In genomic region chr11:3581389-3581725, GRCh38 we compare ENCODE assay signal across 7 cellular contexts.
DNase-seq lines count a peak whose midpoint lies in the region; ATAC-seq, FAIRE-seq and TF ChIP-seq lines count a peak whose summit lies in the region.
"Not testable (repeated sequence)": the region's sequence is repeated elsewhere in the genome, so short reads cannot be mapped to it uniquely, and the experiment has no call there.

No MANE protein-coding gene starts in this region.

- RAD21 ChIA-PET in HCT116 (lab: Charles Lee; ENCODE audit: low non-redundant PET in 1 of 2, low total read pairs in 2 of 2, uncharacterized antibody in 2 of 2, unreplicated experiment in 2 of 2): not testable (repeated sequence)

- H3K4me1 Mint-ChIP-seq in CD14-positive monocyte: not testable (repeated sequence)
- peaks cover 10% of the 10 kb centered on the region for H3K4me1 Mint-ChIP-seq in activated CD8-positive, alpha-beta T cell treated with anti-CD3 and anti-CD28 coated beads, Interleukin-2, amount 10 ng/mL, durations not matched to agents 7 days and 5 days (ENCODE audit: low read depth)

- DNase-seq in CD14-positive monocyte (ENCODE audit: low spot score); HCT116 (ENCODE audit: low read depth, low spot score); RWPE2 (ENCODE audit: low spot score); activated CD8-positive, alpha-beta T cell treated with anti-CD3 and anti-CD28 coated beads, Interleukin-2, amount 10 ng/mL, durations not matched to agents 7 days and 5 days: not testable (repeated sequence)
- DNase-seq in K562 (ENCODE audit: extremely low read depth in 1 of 4, low spot score in 3 of 4) (peak in 3 of 4 experiments; percentile 40 to 66 (median 61)), iPS-NIHi7 (ENCODE audit: extremely low spot score) (peak; percentile 58)

- CTCF ChIA-PET in HCT116 (lab: Charles Lee): interaction anchor here (0.7 kb wide), 1 partner anchor 491 kb away, joined by 3 read pairs; no protein-coding TSS in a partner anchor
- CTCF ChIA-PET in activated CD8-positive, alpha-beta T cell treated with anti-CD3 and anti-CD28 coated beads, Interleukin-2, amount 10 ng/mL, durations not matched to agents 7 days and 5 days (lab: Charles Lee): interaction anchor here (1.4 kb wide), 1 partner anchor 92 kb away, joined by 5 read pairs; no protein-coding TSS in a partner anchor
- CTCF ChIA-PET in K562 (lab: Yijun Ruan, JAX; ENCODE audit: low intra/inter-chr PET ratio): not testable (repeated sequence)

- H3K9ac ChIP-seq in HCT116 (ENCODE audit: low read length); K562 (ENCODE audit: insufficient read depth in 1 of 2, low read depth in 2 of 2, low read length in 2 of 2); neural cell (ENCODE audit: low read length): not testable (repeated sequence)

- TF ChIP-seq RAD21 in HCT116 (IDR thresholded peaks at IDR 0.05; ENCODE audit: low read depth); K562 (CRISPR knock-in tag; conservative IDR thresholded peaks at IDR 0.05 in 1 of 2, IDR thresholded peaks at IDR 0.05 in 1 of 2): not testable (repeated sequence)
- TF ChIP-seq RAD21 in neural cell (conservative IDR thresholded peaks at IDR 0.05): peak; percentile 7

- not testable (repeated sequence) for H3K9me1 ChIP-seq in K562 (ENCODE audit: control insufficient read depth, insufficient read depth, low read length)

- in situ Hi-C loops in K562 (cut with MboI): not testable (repeated sequence)

- H3K9me3 Mint-ChIP-seq in CD14-positive monocyte; activated CD8-positive, alpha-beta T cell treated with anti-CD3 and anti-CD28 coated beads, Interleukin-2, amount 10 ng/mL, durations not matched to agents 7 days and 5 days (ENCODE audit: insufficient read depth): not testable (repeated sequence)

- H3K9me2 ChIP-seq in HCT116 (ENCODE audit: insufficient read depth); neural cell (ENCODE audit: insufficient read depth, low read length): not testable (repeated sequence)

- H3K4me3 Mint-ChIP-seq in CD14-positive monocyte: peak overlapping the region; percentile 61 to 74
- peak overlapping the region; percentile 28 for H3K4me3 Mint-ChIP-seq in activated CD8-positive, alpha-beta T cell treated with anti-CD3 and anti-CD28 coated beads, Interleukin-2, amount 10 ng/mL, durations not matched to agents 7 days and 5 days

- not testable (repeated sequence) for H3K36me3 Mint-ChIP-seq in CD14-positive monocyte; activated CD8-positive, alpha-beta T cell treated with anti-CD3 and anti-CD28 coated beads, Interleukin-2, amount 10 ng/mL, durations not matched to agents 7 days and 5 days (ENCODE audit: low read depth)

- not testable (repeated sequence) for H3K27me3 ChIP-seq in HCT116 (ENCODE audit: insufficient read depth, low read length); RWPE2 (ENCODE audit: insufficient read depth, poor library complexity, severe bottlenecking); K562 (ENCODE audit: control insufficient read depth in 2 of 2, insufficient read depth in 2 of 2, low read length in 2 of 2)
- peaks cover 10% of the 10 kb centered on the region for H3K27me3 ChIP-seq in neural cell (ENCODE audit: insufficient read depth, low read depth, low read length)

- not testable (repeated sequence) for BruUV-seq in HCT116 (replicated peaks; lab: Mats Ljungman, UMichigan); K562 (replicated peaks; lab: Mats Ljungman, UMichigan)

- H3K27me3 Mint-ChIP-seq in CD14-positive monocyte (ENCODE audit: low read depth in 3 of 3): peaks cover 33 to 60% (median 39%) of the 10 kb centered on the region in 3 donors
- H3K27me3 Mint-ChIP-seq in activated CD8-positive, alpha-beta T cell treated with anti-CD3 and anti-CD28 coated beads, Interleukin-2, amount 10 ng/mL, durations not matched to agents 7 days and 5 days (ENCODE audit: low read depth): peaks cover 29% of the 10 kb centered on the region

- ATAC-seq in HCT116; RWPE2 (ENCODE audit: low read depth); activated CD8-positive, alpha-beta T cell treated with anti-CD3 and anti-CD28 coated beads, Interleukin-2, amount 10 ng/mL, durations not matched to agents 7 days and 5 days; K562: not testable (repeated sequence)

- H3K79me2 ChIP-seq in HCT116 (ENCODE audit: insufficient read depth, low read length); K562 (ENCODE audit: control insufficient read depth, insufficient read depth, low read length); neural cell (replicated peaks; ENCODE audit: insufficient read depth, low read length): not testable (repeated sequence)

- intact Hi-C loops in CD14-positive monocyte (cut with micrococcal nuclease); K562 (cut with micrococcal nuclease): not testable (repeated sequence)
- intact Hi-C loops in HCT116 (cut with micrococcal nuclease): loop anchor here (2.0 kb wide), 1 partner anchor 27 kb away; no protein-coding TSS in a partner anchor

- not testable (repeated sequence) for H3K4me1 ChIP-seq in HCT116 (ENCODE audit: control insufficient read depth in 1 of 2, insufficient read depth in 2 of 2, low read length in 2 of 2); RWPE2 (ENCODE audit: insufficient read depth, poor library complexity, severe bottlenecking)
- peaks cover 6 to 17% of the 10 kb centered on the region in 2 experiments; a peak in 4 of 5 replicates for H3K4me1 ChIP-seq in K562 (replicated peaks in 1 of 2; ENCODE audit: control insufficient read depth in 2 of 2, insufficient read depth in 2 of 2, low read length in 2 of 2)

- not testable (repeated sequence) for H3K9me3 ChIP-seq in HCT116 (ENCODE audit: control insufficient read depth in 1 of 2, insufficient read depth in 1 of 2, low read depth in 1 of 2, low read length in 2 of 2); RWPE2 (ENCODE audit: severe bottlenecking); K562 (replicated peaks; ENCODE audit: control insufficient read depth, insufficient read depth, low read depth, low read length); neural cell (ENCODE audit: low read length)

- H2AFZ ChIP-seq in HCT116 (ENCODE audit: low read depth, low read length, poor library complexity, severe bottlenecking); K562 (ENCODE audit: low read depth, low read length); neural cell (ENCODE audit: low read depth, low read length): not testable (repeated sequence)

- H3K27ac ChIP-seq in HCT116 (ENCODE audit: low read depth, low read length); RWPE2 (ENCODE audit: poor library complexity, severe bottlenecking); K562 (ENCODE audit: extremely low read depth, low read depth, low read length); neural cell (ENCODE audit: low read length): not testable (repeated sequence)

- H3K4me2 ChIP-seq in HCT116 (ENCODE audit: low read length): peak overlapping the region; percentile 73
- not testable (repeated sequence) for H3K4me2 ChIP-seq in K562 (ENCODE audit: insufficient read depth, low read length); neural cell (ENCODE audit: low read length)

- not testable (repeated sequence) for H3K4me3 ChIP-seq in HCT116 (replicated peaks in 1 of 2; ENCODE audit: low read depth in 1 of 2, low read length in 2 of 2); RWPE2 (ENCODE audit: severe bottlenecking); K562; neural cell (ENCODE audit: low read length)

- 10% methylated on average over 6 of the region's 10 CpGs for WGBS in K562 (ENCODE audit: insufficient coverage, low coverage, missing lambda C conversion rate)

- not testable (repeated sequence) for TF ChIP-seq EP300 in K562 (IDR thresholded peaks at IDR 0.05; ENCODE audit: low read length); neural cell (conservative IDR thresholded peaks at IDR 0.05; ENCODE audit: poor library complexity, severe bottlenecking)

- not testable (repeated sequence) for H3K36me3 ChIP-seq in HCT116 (ENCODE audit: control insufficient read depth in 1 of 2, insufficient read depth in 2 of 2, low read length in 2 of 2); RWPE2 (ENCODE audit: low read depth); K562 (ENCODE audit: control insufficient read depth, insufficient read depth, low read length); neural cell (ENCODE audit: insufficient read depth, low read length)

- peak overlapping the region in 2 of 7 donors; percentile 53 to 62 for H3K27ac Mint-ChIP-seq in CD14-positive monocyte
- H3K27ac Mint-ChIP-seq in activated CD8-positive, alpha-beta T cell treated with anti-CD3 and anti-CD28 coated beads, Interleukin-2, amount 10 ng/mL, durations not matched to agents 7 days and 5 days: not testable (repeated sequence)

- not testable (repeated sequence) for H3F3A ChIP-seq in neural cell (ENCODE audit: insufficient read depth, low read length, poor library complexity, severe bottlenecking)

- not testable (repeated sequence) for FAIRE-seq in K562 (lab: Jason Lieb, UNC)

- not testable (repeated sequence) for TF ChIP-seq CTCF in CD14-positive monocyte (IDR thresholded peaks at IDR 0.05); HCT116 (IDR thresholded peaks at IDR 0.05 in 2 of 3, conservative IDR thresholded peaks at IDR 0.05 in 1 of 3; ENCODE audit: borderline replicate concordance in 1 of 3, insufficient read depth in 1 of 3, low read depth in 2 of 3, low read length in 2 of 3); K562 (IDR thresholded peaks at IDR 0.05 in 2 of 3, conservative IDR thresholded peaks at IDR 0.05 in 1 of 3; ENCODE audit: insufficient read depth in 2 of 3, low read depth in 1 of 3, low read length in 3 of 3)
- TF ChIP-seq CTCF in RWPE2 (IDR thresholded peaks at IDR 0.05; ENCODE audit: poor library complexity, severe bottlenecking): peak; percentile 52
- peak; percentile 48 for TF ChIP-seq CTCF in neural cell (IDR thresholded peaks at IDR 0.05; ENCODE audit: poor library complexity, severe bottlenecking)

- POLR2A ChIA-PET in HCT116 (lab: Charles Lee); activated CD8-positive, alpha-beta T cell treated with anti-CD3 and anti-CD28 coated beads, Interleukin-2, amount 10 ng/mL, durations not matched to agents 7 days and 5 days (lab: Charles Lee); K562 (lab: Yijun Ruan, JAX): not testable (repeated sequence)

- not testable (repeated sequence) for TF ChIP-seq POLR2A in HCT116 (IDR thresholded peaks at IDR 0.05; ENCODE audit: borderline replicate concordance, extremely low read depth, insufficient read depth, insufficient read length); K562 (conservative IDR thresholded peaks at IDR 0.05)

- not testable (repeated sequence) for H4K20me1 ChIP-seq in HCT116 (ENCODE audit: insufficient read depth); K562 (replicated peaks; ENCODE audit: control insufficient read depth, insufficient read depth, low read length); neural cell (ENCODE audit: insufficient read depth)
